In the genomic region with DNA sequence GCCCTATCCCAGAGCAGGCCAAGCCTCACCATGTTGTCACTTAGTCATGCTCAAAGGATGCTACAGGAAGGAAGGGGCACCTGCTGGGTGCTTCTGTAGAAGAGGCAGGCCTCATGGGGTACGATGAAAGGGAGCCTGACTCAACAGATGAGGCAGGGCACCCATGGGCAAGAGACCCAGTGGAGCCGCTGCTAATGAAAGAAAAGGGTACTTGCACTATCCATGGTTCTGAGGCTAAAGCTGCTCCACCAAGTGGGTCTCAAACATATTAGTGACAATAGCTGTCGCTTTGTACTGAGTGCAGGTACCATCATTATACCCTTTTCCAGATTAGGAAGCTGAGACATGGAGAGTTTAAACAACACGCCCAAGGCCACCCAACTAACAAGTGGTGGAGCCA, we compare ENCODE assay signal across 15 cellular contexts.
A peak's percentile ranks its signal among the peaks of the same experiment; 100 is the strongest.
DNase-seq lines count a peak whose midpoint lies in the region; ATAC-seq, FAIRE-seq and TF ChIP-seq lines count a peak whose summit lies in the region.
"Had no signal": no experiment of that assay in that cellular context is flagged by ENCODE, and none has a peak within 500 bp of the region (broad histone marks: within the 10 kb centered on the region; RNA-seq: fewer than 3 reads in every experiment).

No MANE protein-coding gene starts in this region.

- H3K9ac ChIP-seq in endodermal cell (ENCODE audit: extremely low read depth, low read length, poor library complexity, severe bottlenecking), result no peak overlapping the region
- H3K9ac ChIP-seq: BLaER1 treated with 17β-estradiol and CSF1 and Interleukin-3, amounts not matched to agents 10 nM and 100 nM had no signal

- H3K4me3 Mint-ChIP-seq in endodermal cell (no peak overlapping the region), osteocyte (ENCODE audit: unreplicated experiment) (no peak overlapping the region)
- H3K4me3 Mint-ChIP-seq: CD4-positive, CD25-positive, alpha-beta regulatory T cell; GM23338 had no signal

- H3K9me3 ChIP-seq in right cardiac atrium (ENCODE audit: control insufficient read depth, low read length) (no peaks in the 10 kb centered on the region), endodermal cell (ENCODE audit: control insufficient read depth, low read length) (no peaks in the 10 kb centered on the region)
- H3K9me3 ChIP-seq: BLaER1 treated with 17β-estradiol and CSF1 and Interleukin-3, amounts not matched to agents 10 nM and 100 nM; HAP-1 had no signal

- no peak for FAIRE-seq in urothelium cell line (lab: Jason Lieb, UNC)

- TF ChIP-seq CTCF in endodermal cell (conservative IDR thresholded peaks at IDR 0.05), result no peak
- TF ChIP-seq CTCF in osteocyte (IDR thresholded peaks at IDR 0.05), result no peak

- H3K9me3 Mint-ChIP-seq in endodermal cell (no peaks in the 10 kb centered on the region), osteocyte (ENCODE audit: unreplicated experiment) (no peaks in the 10 kb centered on the region)
- H3K9me3 Mint-ChIP-seq: GM23338 had no signal

- 90% methylated on average over 4 of the region's 4 CpGs for WGBS in right cardiac atrium
- WGBS in endodermal cell (ENCODE audit: insufficient coverage in 1 of 2, insufficient read length in 1 of 2), 2 experiments, result 89 to 91% methylated on average over 4 of the region's 4 CpGs

- H3K4me1 ChIP-seq in right cardiac atrium (ENCODE audit: control insufficient read depth, insufficient read depth, low read length), result no peaks in the 10 kb centered on the region
- H3K4me1 ChIP-seq in endodermal cell (ENCODE audit: control insufficient read depth, insufficient read depth, low read length), result peaks cover 8% of the 10 kb centered on the region
- H3K4me1 ChIP-seq: BLaER1 treated with 17β-estradiol and CSF1 and Interleukin-3, amounts not matched to agents 10 nM and 100 nM; HAP-1 had no signal

- H3K27me3 Mint-ChIP-seq in endodermal cell (ENCODE audit: insufficient read depth), result peaks cover 2% of the 10 kb centered on the region
- H3K27me3 Mint-ChIP-seq in osteocyte (ENCODE audit: unreplicated experiment), result peaks cover 23% of the 10 kb centered on the region

- intact Hi-C loops in cardiac septum (cut with DNase I) (no loop called here), right cardiac atrium (cut with DNase I) (no loop called here)

- H3K36me3 ChIP-seq in endodermal cell (ENCODE audit: control insufficient read depth, insufficient read depth, low read length), result no peaks in the 10 kb centered on the region
- H3K36me3 ChIP-seq: BLaER1 treated with 17β-estradiol and CSF1 and Interleukin-3, amounts not matched to agents 10 nM and 100 nM; HAP-1 had no signal

- H3K36me3 Mint-ChIP-seq in endodermal cell (ENCODE audit: low read depth) (no peaks in the 10 kb centered on the region), osteocyte (ENCODE audit: unreplicated experiment) (no peaks in the 10 kb centered on the region)
- H3K36me3 Mint-ChIP-seq: CD4-positive, CD25-positive, alpha-beta regulatory T cell had no signal

- H3K4me1 Mint-ChIP-seq in endodermal cell (peaks cover 10% of the 10 kb centered on the region), osteocyte (ENCODE audit: unreplicated experiment) (no peaks in the 10 kb centered on the region)

- DNase-seq in cardiac septum (ENCODE audit: low spot score) (peak; percentile 22), right cardiac atrium (no peak), endodermal cell (peak; percentile 31), osteocyte (ENCODE audit: extremely low spot score, unreplicated experiment) (peak; percentile 48), urothelium cell line (ENCODE audit: low spot score) (peak; percentile 1), GOT3 (lab: John Stamatoyannopoulos, UW) (no peak)
- DNase-seq: ACHN; CD4-positive, CD25-positive, alpha-beta regulatory T cell; DMS53; GF-D8 had no signal

- H3K27me3 ChIP-seq in right cardiac atrium (ENCODE audit: control insufficient read depth, insufficient read depth) (no peaks in the 10 kb centered on the region), endodermal cell (ENCODE audit: control insufficient read depth, insufficient read depth, low read length, poor library complexity, severe bottlenecking) (no peaks in the 10 kb centered on the region)
- H3K27me3 ChIP-seq: BLaER1 treated with 17β-estradiol and CSF1 and Interleukin-3, amounts not matched to agents 10 nM and 100 nM had no signal

- ATAC-seq in right cardiac atrium (no peak), GM21786 (IDR thresholded peaks at IDR 0.05; ENCODE audit: unreplicated experiment) (no peak), HG03457 (IDR thresholded peaks at IDR 0.05; ENCODE audit: unreplicated experiment) (no peak)
- ATAC-seq: GM23338 had no signal

- H3K4me3 ChIP-seq in right cardiac atrium (ENCODE audit: low read length), result no peak overlapping the region
- no peak overlapping the region for H3K4me3 ChIP-seq in endodermal cell (ENCODE audit: low read length)
- H3K4me3 ChIP-seq: BLaER1 treated with 17β-estradiol and CSF1 and Interleukin-3, amounts not matched to agents 10 nM and 100 nM; GM23338; HAP-1 had no signal

- H3K27ac ChIP-seq in right cardiac atrium (ENCODE audit: low read length) (no peak overlapping the region), endodermal cell (ENCODE audit: low read depth, low read length) (no peak overlapping the region)
- H3K27ac ChIP-seq: BLaER1 treated with 17β-estradiol and CSF1 and Interleukin-3, amounts not matched to agents 10 nM and 100 nM had no signal

- H3K27ac Mint-ChIP-seq in endodermal cell, result no peak overlapping the region
- no peak overlapping the region for H3K27ac Mint-ChIP-seq in osteocyte (ENCODE audit: unreplicated experiment)
- H3K27ac Mint-ChIP-seq: CD4-positive, CD25-positive, alpha-beta regulatory T cell; GM23338 had no signal

Comparison
In these comparisons a context has a peak if more than half of its experiments do, and no peak if none do; other contexts are left out.
1. DNase-seq: peak in cardiac septum (single experiment), endodermal cell (single experiment), osteocyte (single experiment) and urothelium cell line (single experiment); none in right cardiac atrium (0 of 3) and GOT3 (single experiment).